ENCODE assay signal across 8 cellular contexts in the genomic region with DNA sequence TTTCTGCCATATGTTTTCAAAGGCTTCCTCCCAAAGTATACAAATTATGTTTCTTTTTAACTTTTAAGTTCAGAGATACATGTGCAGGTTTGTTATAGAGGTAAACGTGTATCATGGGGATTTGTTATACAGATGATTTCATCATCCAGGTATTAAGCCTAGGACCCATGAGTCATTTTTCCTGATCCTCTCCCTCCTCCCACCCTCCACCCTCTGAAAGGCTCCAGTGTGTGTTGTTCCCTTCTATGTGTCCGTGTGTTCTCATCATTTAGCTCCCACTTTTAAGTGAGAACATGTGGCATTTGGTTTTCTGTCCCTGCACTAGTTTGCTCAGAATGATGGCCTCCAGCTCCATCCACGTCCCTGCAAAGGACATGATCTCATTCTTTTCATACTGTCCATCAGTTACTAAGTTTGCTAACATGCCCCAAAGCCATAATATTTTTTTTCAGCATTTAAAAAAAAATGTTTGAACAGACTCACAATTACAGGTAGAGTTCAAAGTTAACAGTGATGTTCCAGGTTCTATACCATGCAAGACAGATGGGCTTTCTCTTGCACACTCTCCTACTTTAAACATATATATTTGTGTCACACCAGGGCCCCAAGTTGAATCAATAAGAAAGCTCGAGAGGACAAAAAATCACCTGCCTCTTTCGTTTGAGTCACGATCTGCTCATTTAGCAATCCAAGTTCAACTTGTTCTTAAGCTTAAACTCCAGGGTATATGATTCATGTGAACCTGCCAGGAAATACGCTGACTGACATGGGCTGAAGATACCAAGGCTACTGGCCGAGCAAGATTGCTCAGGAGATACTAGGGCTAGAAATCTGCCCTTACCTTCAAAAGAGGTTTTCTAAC.
DNase-seq lines count a peak whose midpoint lies in the region; ATAC-seq, FAIRE-seq and TF ChIP-seq lines count a peak whose summit lies in the region.

No MANE protein-coding gene starts in this region.

- H3F3A ChIP-seq in GM23338 (replicated peaks; ENCODE audit: low read depth): no peaks in the 10 kb centered on the region

- no peaks in the 10 kb centered on the region for H4K20me1 ChIP-seq in GM23338 (replicated peaks; ENCODE audit: insufficient read depth)

- no peak for TF ChIP-seq CTCF in GM23338 (conservative IDR thresholded peaks at IDR 0.05; ENCODE audit: low read depth in 2 of 2)
- no peak for TF ChIP-seq CTCF in osteocyte (IDR thresholded peaks at IDR 0.05)
- TF ChIP-seq CTCF in nephron progenitor cell (IDR thresholded peaks at IDR 0.05): no peak

- ATAC-seq in GM23338 (no peak), HG02623 (IDR thresholded peaks at IDR 0.05; ENCODE audit: unreplicated experiment) (no peak)

- no peaks in the 10 kb centered on the region for H3K4me1 ChIP-seq in GM23338 (ENCODE audit: insufficient read depth)

- H3K4me3 ChIP-seq in GM23338: no peak overlapping the region

- H3K79me2 ChIP-seq in GM23338 (replicated peaks; ENCODE audit: insufficient read depth): no peaks in the 10 kb centered on the region

- H3K36me3 ChIP-seq in GM23338 (ENCODE audit: insufficient read depth): no peaks in the 10 kb centered on the region

- DNase-seq in GM23338 (ENCODE audit: low spot score) (no peak), RCC 7860 (ENCODE audit: low spot score) (peak; percentile 74), dermis microvascular lymphatic vessel endothelial cell (ENCODE audit: low read depth in 2 of 2) (peak; percentile 18 to 70), osteocyte (ENCODE audit: extremely low spot score, unreplicated experiment) (peak; percentile 10), nephron progenitor cell (no peak), NCI-H345 treated with DMSO at 0.1 percent for 48 hours (lab: John Stamatoyannopoulos, UW; ENCODE audit: unreplicated experiment) (no peak), AG08396 (ENCODE audit: low spot score) (no peak)

- H3K9me3 Mint-ChIP-seq in GM23338 (no peaks in the 10 kb centered on the region), osteocyte (ENCODE audit: unreplicated experiment) (no peaks in the 10 kb centered on the region), nephron progenitor cell (no peaks in the 10 kb centered on the region)

- no peak overlapping the region for H3K4me2 ChIP-seq in GM23338

- H2AFZ ChIP-seq in GM23338: no peak overlapping the region

- no peaks in the 10 kb centered on the region for H3K9me2 ChIP-seq in GM23338 (ENCODE audit: insufficient read depth)

- H3K27me3 ChIP-seq in GM23338 (ENCODE audit: insufficient read depth): no peaks in the 10 kb centered on the region

- 0 out of 2 replicates have a peak overlapping the region, but pooled peaks have one; percentile 11 for H3K27ac Mint-ChIP-seq in GM23338
- H3K27ac Mint-ChIP-seq in osteocyte (ENCODE audit: unreplicated experiment): peak overlapping the region; percentile 37
- H3K27ac Mint-ChIP-seq in nephron progenitor cell: no peak overlapping the region

- H3K27me3 Mint-ChIP-seq in GM23338 (ENCODE audit: insufficient read depth, low read depth, poor library complexity) (no peaks in the 10 kb centered on the region), osteocyte (ENCODE audit: unreplicated experiment) (no peaks in the 10 kb centered on the region), nephron progenitor cell (ENCODE audit: low read depth, poor library complexity) (peaks cover 2% of the 10 kb centered on the region)

- FAIRE-seq in RCC 7860 (lab: Jason Lieb, UNC): peak; percentile 88

- H3K36me3 Mint-ChIP-seq in GM23338 (ENCODE audit: low read depth): peaks cover 3% of the 10 kb centered on the region; the same call in 1 of the 3 replicates
- no peaks in the 10 kb centered on the region for H3K36me3 Mint-ChIP-seq in osteocyte (ENCODE audit: unreplicated experiment)
- H3K36me3 Mint-ChIP-seq in nephron progenitor cell (ENCODE audit: low read depth): no peaks in the 10 kb centered on the region

- H3K4me3 Mint-ChIP-seq in GM23338 (no peak overlapping the region), osteocyte (ENCODE audit: unreplicated experiment) (no peak overlapping the region), nephron progenitor cell (no peak overlapping the region)

- H3K4me1 Mint-ChIP-seq in GM23338 (peaks cover 3% of the 10 kb centered on the region; the same call in 2 of the 3 replicates), osteocyte (ENCODE audit: unreplicated experiment) (peaks cover 18% of the 10 kb centered on the region), nephron progenitor cell (peaks cover 3% of the 10 kb centered on the region)

- no peak overlapping the region for H3K27ac ChIP-seq in GM23338 (ENCODE audit: low read depth)

TF ChIP-seq in GM23338, 12 proteins besides CTCF, POLR2A, EP300 and RAD21:
- TF ChIP-seq EZH2phosphoT487 (IDR thresholded peaks at IDR 0.05; ENCODE audit: unreplicated experiment): no peak
- no peak for TF ChIP-seq CREB1 (CRISPR knock-in tag; IDR thresholded peaks at IDR 0.05; ENCODE audit: low read depth)
- TF ChIP-seq, protein P1, sequence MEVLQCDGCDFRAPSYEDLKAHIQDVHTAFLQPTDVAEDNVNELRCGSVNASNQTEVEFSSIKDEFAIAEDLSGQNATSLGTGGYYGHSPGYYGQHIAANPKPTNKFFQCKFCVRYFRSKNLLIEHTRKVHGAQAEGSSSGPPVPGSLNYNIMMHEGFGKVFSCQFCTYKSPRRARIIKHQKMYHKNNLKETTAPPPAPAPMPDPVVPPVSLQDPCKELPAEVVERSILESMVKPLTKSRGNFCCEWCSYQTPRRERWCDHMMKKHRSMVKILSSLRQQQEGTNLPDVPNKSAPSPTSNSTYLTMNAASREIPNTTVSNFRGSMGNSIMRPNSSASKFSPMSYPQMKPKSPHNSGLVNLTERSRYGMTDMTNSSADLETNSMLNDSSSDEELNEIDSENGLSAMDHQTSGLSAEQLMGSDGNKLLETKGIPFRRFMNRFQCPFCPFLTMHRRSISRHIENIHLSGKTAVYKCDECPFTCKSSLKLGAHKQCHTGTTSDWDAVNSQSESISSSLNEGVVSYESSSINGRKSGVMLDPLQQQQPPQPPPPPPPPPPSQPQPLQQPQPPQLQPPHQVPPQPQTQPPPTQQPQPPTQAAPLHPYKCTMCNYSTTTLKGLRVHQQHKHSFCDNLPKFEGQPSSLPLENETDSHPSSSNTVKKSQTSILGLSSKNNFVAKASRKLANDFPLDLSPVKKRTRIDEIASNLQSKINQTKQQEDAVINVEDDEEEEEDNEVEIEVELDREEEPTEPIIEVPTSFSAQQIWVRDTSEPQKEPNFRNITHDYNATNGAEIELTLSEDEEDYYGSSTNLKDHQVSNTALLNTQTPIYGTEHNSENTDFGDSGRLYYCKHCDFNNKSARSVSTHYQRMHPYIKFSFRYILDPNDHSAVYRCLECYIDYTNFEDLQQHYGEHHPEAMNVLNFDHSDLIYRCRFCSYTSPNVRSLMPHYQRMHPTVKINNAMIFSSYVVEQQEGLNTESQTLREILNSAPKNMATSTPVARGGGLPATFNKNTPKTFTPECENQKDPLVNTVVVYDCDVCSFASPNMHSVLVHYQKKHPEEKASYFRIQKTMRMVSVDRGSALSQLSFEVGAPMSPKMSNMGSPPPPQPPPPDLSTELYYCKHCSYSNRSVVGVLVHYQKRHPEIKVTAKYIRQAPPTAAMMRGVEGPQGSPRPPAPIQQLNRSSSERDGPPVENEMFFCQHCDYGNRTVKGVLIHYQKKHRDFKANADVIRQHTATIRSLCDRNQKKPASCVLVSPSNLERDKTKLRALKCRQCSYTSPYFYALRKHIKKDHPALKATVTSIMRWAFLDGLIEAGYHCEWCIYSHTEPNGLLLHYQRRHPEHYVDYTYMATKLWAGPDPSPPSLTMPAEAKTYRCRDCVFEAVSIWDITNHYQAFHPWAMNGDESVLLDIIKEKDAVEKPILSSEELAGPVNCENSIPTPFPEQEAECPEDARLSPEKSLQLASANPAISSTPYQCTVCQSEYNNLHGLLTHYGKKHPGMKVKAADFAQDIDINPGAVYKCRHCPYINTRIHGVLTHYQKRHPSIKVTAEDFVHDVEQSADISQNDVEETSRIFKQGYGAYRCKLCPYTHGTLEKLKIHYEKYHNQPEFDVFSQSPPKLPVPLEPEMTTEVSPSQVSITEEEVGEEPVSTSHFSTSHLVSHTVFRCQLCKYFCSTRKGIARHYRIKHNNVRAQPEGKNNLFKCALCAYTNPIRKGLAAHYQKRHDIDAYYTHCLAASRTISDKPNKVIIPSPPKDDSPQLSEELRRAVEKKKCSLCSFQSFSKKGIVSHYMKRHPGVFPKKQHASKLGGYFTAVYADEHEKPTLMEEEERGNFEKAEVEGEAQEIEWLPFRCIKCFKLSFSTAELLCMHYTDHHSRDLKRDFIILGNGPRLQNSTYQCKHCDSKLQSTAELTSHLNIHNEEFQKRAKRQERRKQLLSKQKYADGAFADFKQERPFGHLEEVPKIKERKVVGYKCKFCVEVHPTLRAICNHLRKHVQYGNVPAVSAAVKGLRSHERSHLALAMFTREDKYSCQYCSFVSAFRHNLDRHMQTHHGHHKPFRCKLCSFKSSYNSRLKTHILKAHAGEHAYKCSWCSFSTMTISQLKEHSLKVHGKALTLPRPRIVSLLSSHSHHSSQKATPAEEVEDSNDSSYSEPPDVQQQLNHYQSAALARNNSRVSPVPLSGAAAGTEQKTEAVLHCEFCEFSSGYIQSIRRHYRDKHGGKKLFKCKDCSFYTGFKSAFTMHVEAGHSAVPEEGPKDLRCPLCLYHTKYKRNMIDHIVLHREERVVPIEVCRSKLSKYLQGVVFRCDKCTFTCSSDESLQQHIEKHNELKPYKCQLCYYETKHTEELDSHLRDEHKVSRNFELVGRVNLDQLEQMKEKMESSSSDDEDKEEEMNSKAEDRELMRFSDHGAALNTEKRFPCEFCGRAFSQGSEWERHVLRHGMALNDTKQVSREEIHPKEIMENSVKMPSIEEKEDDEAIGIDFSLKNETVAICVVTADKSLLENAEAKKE (CRISPR knock-in tag; IDR thresholded peaks at IDR 0.05): no peak
- TF ChIP-seq POLR2AphosphoS5 (IDR thresholded peaks at IDR 0.05; ENCODE audit: low read depth): no peak

Comparison
In these comparisons a context has a peak if more than half of its experiments do, and no peak if none do; other contexts are left out.
1. DNase-seq: peak in RCC 7860 (single experiment), dermis microvascular lymphatic vessel endothelial cell (2 of 2) and osteocyte (single experiment); none in GM23338 (single experiment), nephron progenitor cell (single experiment), NCI-H345 treated with DMSO at 0.1 percent for 48 hours (single experiment) and AG08396 (single experiment).